ENCODE assay signal across 1 cellular context in genomic region chr6:124984668-124985338, GRCh38.
A peak's percentile ranks its signal among the peaks of the same experiment; 100 is the strongest.
TF ChIP-seq lines count a peak whose summit lies in the region.

No MANE protein-coding gene starts in this region.

TF ChIP-seq in K562, 482 proteins besides CTCF, POLR2A, EP300 and RAD21 (continued from another document):
- peak; percentile 71 for TF ChIP-seq PRDM10 (IDR thresholded peaks at IDR 0.05; ENCODE audit: partially characterized antibody)
- no peak for TF ChIP-seq DEAF1 (CRISPR knock-in tag; IDR thresholded peaks at IDR 0.05)
- peak; percentile 55; the same call in 1 of the 2 replicates for TF ChIP-seq ZNF507 (tag; conservative IDR thresholded peaks at IDR 0.05)
- TF ChIP-seq MAFG (tag; conservative IDR thresholded peaks at IDR 0.05) = peak; percentile 86
- TF ChIP-seq TFE3 (CRISPR knock-in tag; IDR thresholded peaks at IDR 0.05) = peak; percentile 88
- peak; percentile 52; the same call in 1 of the 2 replicates for TF ChIP-seq MAFF (IDR thresholded peaks at IDR 0.05; ENCODE audit: low read length)
- peak; percentile 93 for TF ChIP-seq ZNF316 (IDR thresholded peaks at IDR 0.05)
- peak; percentile 37; the same call in 1 of the 2 replicates for TF ChIP-seq RAD51 (IDR thresholded peaks at IDR 0.05; ENCODE audit: borderline replicate concordance, low read depth)
- TF ChIP-seq SMARCE1 (IDR thresholded peaks at IDR 0.05) = 0 out of 2 replicates have a peak, but pooled peaks have one; percentile 25
- 0 out of 2 replicates have a peak, but pooled peaks have one; percentile 25 for TF ChIP-seq DPF2 (IDR thresholded peaks at IDR 0.05)
- TF ChIP-seq TEAD4 (IDR thresholded peaks at IDR 0.05; ENCODE audit: low read length) = no peak
- TF ChIP-seq TEAD4 (CRISPR knock-in tag; IDR thresholded peaks at IDR 0.05; ENCODE audit: borderline replicate concordance) = no peak
- TF ChIP-seq NFE2 (IDR thresholded peaks at IDR 0.05; ENCODE audit: low read depth) = peak; percentile 72
- TF ChIP-seq ARID1B (IDR thresholded peaks at IDR 0.05) = peak; percentile 41
- peak; percentile 45; the same call in 1 of the 2 replicates for TF ChIP-seq MAFK (IDR thresholded peaks at IDR 0.05; ENCODE audit: low read length)
- TF ChIP-seq C11orf30 (IDR thresholded peaks at IDR 0.05; ENCODE audit: low read depth) = peak; percentile 89
